Comparison of ENCODE assay signal across 8 cellular contexts in genomic region chr20:50765251-50765650, GRCh38. TPM values are rescaled to one million over a fixed set of nuclear protein-coding genes. Genes with fewer than 3 reads are reported as not detected.
DNase-seq lines count a peak whose midpoint lies in the region; ATAC-seq, FAIRE-seq and TF ChIP-seq lines count a peak whose summit lies in the region.
"Not testable (repeated sequence)": the region's sequence is repeated elsewhere in the genome, so short reads cannot be mapped to it uniquely, and the experiment has no call there.

No MANE protein-coding gene starts in this region.

- not testable (repeated sequence) for H3K27me3 Mint-ChIP-seq in endodermal cell (ENCODE audit: insufficient read depth)

- not testable (repeated sequence) for H3K9ac ChIP-seq in K562 (ENCODE audit: insufficient read depth in 1 of 2, low read depth in 2 of 2, low read length in 2 of 2); endodermal cell (ENCODE audit: extremely low read depth, low read length, poor library complexity, severe bottlenecking); HepG2 (ENCODE audit: insufficient read depth, low read depth, low read length)

- TF ChIP-seq POLR2A in K562 (conservative IDR thresholded peaks at IDR 0.05); HepG2 (IDR thresholded peaks at IDR 0.05; ENCODE audit: insufficient read depth in 1 of 2, low read depth in 2 of 2, low read length in 2 of 2); spleen (IDR thresholded peaks at IDR 0.05); vagina (IDR thresholded peaks at IDR 0.05): not testable (repeated sequence)

- H3K9me1 ChIP-seq in K562 (ENCODE audit: control insufficient read depth, insufficient read depth, low read length): not testable (repeated sequence)

- BruUV-seq in A673 (replicated peaks; lab: Mats Ljungman, UMichigan); K562 (replicated peaks; lab: Mats Ljungman, UMichigan); HepG2 (replicated peaks; lab: Mats Ljungman, UMichigan): not testable (repeated sequence)

- H3K27me3 ChIP-seq in A673 (replicated peaks; ENCODE audit: insufficient read depth, low read depth, low read length, poor library complexity); RWPE2 (ENCODE audit: insufficient read depth, poor library complexity, severe bottlenecking); K562 (ENCODE audit: control insufficient read depth in 2 of 2, insufficient read depth in 2 of 2, low read length in 2 of 2); endodermal cell (ENCODE audit: control insufficient read depth, insufficient read depth, low read length, poor library complexity, severe bottlenecking); HepG2 (ENCODE audit: control insufficient read depth in 1 of 2, insufficient read depth in 2 of 2, low read length in 2 of 2); spleen (replicated peaks in 1 of 7); vagina: not testable (repeated sequence)

- not testable (repeated sequence) for H3K4me3 ChIP-seq in A673 (ENCODE audit: low read depth, low read length, poor library complexity, severe bottlenecking); RWPE2 (ENCODE audit: severe bottlenecking); K562; endodermal cell (ENCODE audit: low read length); HepG2 (replicated peaks in 1 of 3; ENCODE audit: insufficient read depth in 1 of 3, low read depth in 2 of 3, low read length in 3 of 3); spleen; vagina

- H3K4me1 ChIP-seq in A673 (ENCODE audit: insufficient read depth, low read length, poor library complexity, severe bottlenecking): peaks cover 43% of the 10 kb centered on the region
- peaks cover 44% of the 10 kb centered on the region for H3K4me1 ChIP-seq in RWPE2 (ENCODE audit: insufficient read depth, poor library complexity, severe bottlenecking)
- peaks cover 30 to 40% of the 10 kb centered on the region in 2 experiments for H3K4me1 ChIP-seq in K562 (replicated peaks in 1 of 2; ENCODE audit: control insufficient read depth in 2 of 2, insufficient read depth in 2 of 2, low read length in 2 of 2)
- H3K4me1 ChIP-seq in endodermal cell (ENCODE audit: control insufficient read depth, insufficient read depth, low read length): peaks cover 13% of the 10 kb centered on the region
- peaks cover 98% of the 10 kb centered on the region for H3K4me1 ChIP-seq in HepG2 (ENCODE audit: insufficient read depth, low read length)
- H3K4me1 ChIP-seq in spleen: not testable (repeated sequence)
- peaks cover 22% of the 10 kb centered on the region for H3K4me1 ChIP-seq in vagina

- not testable (repeated sequence) for TF ChIP-seq EP300 in K562 (IDR thresholded peaks at IDR 0.05; ENCODE audit: low read length); HepG2 (IDR thresholded peaks at IDR 0.05; ENCODE audit: low read depth in 2 of 2, low read length in 2 of 2); HepG2 (CRISPR knock-in tag; IDR thresholded peaks at IDR 0.05; ENCODE audit: borderline replicate concordance)

- not testable (repeated sequence) for H3K79me2 ChIP-seq in K562 (ENCODE audit: control insufficient read depth, insufficient read depth, low read length); HepG2 (ENCODE audit: insufficient read depth, low read length)

- not testable (repeated sequence) for DNase-seq in A673 (ENCODE audit: low spot score); HepG2 (ENCODE audit: low spot score)
- DNase-seq in M059J (ENCODE audit: low read depth) (peak; percentile 36), RWPE2 (ENCODE audit: low spot score) (peak; percentile 53), K562 (ENCODE audit: extremely low read depth in 1 of 4, low spot score in 3 of 4) (peak in 1 of 4 experiments; percentile 32), endodermal cell (peak; percentile 17), spleen (peak; percentile 7), vagina (ENCODE audit: extremely low spot score in 2 of 2) (peak; percentile 9 to 20)

- not testable (repeated sequence) for H3K36me3 ChIP-seq in A673 (ENCODE audit: insufficient read depth, low read length, poor library complexity, severe bottlenecking); RWPE2 (ENCODE audit: low read depth); K562 (ENCODE audit: control insufficient read depth, insufficient read depth, low read length); endodermal cell (ENCODE audit: control insufficient read depth, insufficient read depth, low read length); HepG2 (replicated peaks in 1 of 2; ENCODE audit: control insufficient read depth in 1 of 2, insufficient read depth in 2 of 2, low read length in 2 of 2); spleen; vagina

- not testable (repeated sequence) for TF ChIP-seq RAD21 in K562 (CRISPR knock-in tag; conservative IDR thresholded peaks at IDR 0.05 in 1 of 2, IDR thresholded peaks at IDR 0.05 in 1 of 2); HepG2 (CRISPR knock-in tag; IDR thresholded peaks at IDR 0.05)

- TF ChIP-seq CTCF in A673 (conservative IDR thresholded peaks at IDR 0.05; ENCODE audit: low read depth, low read length); RWPE2 (IDR thresholded peaks at IDR 0.05; ENCODE audit: poor library complexity, severe bottlenecking); K562 (IDR thresholded peaks at IDR 0.05 in 2 of 3, conservative IDR thresholded peaks at IDR 0.05 in 1 of 3; ENCODE audit: insufficient read depth in 2 of 3, low read depth in 1 of 3, low read length in 3 of 3); endodermal cell (conservative IDR thresholded peaks at IDR 0.05); HepG2 (CRISPR knock-in tag; IDR thresholded peaks at IDR 0.05); spleen (IDR thresholded peaks at IDR 0.05 in 8 of 11, conservative IDR thresholded peaks at IDR 0.05 in 3 of 11); vagina (IDR thresholded peaks at IDR 0.05): not testable (repeated sequence)

- not testable (repeated sequence) for ATAC-seq in RWPE2 (ENCODE audit: low read depth); K562; HepG2

- not testable (repeated sequence) for H3K36me3 Mint-ChIP-seq in endodermal cell (ENCODE audit: low read depth)

- peak overlapping the region; percentile 52 for H3K27ac ChIP-seq in A673 (ENCODE audit: low read depth, low read length, poor library complexity, severe bottlenecking)
- peak overlapping the region; percentile 99 for H3K27ac ChIP-seq in RWPE2 (ENCODE audit: poor library complexity, severe bottlenecking)
- H3K27ac ChIP-seq in K562 (ENCODE audit: extremely low read depth, low read depth, low read length); endodermal cell (ENCODE audit: low read depth, low read length); HepG2 (ENCODE audit: extremely low read length, insufficient read depth, low read length); spleen; vagina: not testable (repeated sequence)

- in situ Hi-C loops in K562 (cut with MboI); HepG2 (cut with HindIII; ENCODE audit: extremely low pct_ligation_motif_present, low pct_unique_long_range_greater_than_20kb): not testable (repeated sequence)

- intact Hi-C loops in A673 (cut with micrococcal nuclease; ENCODE audit: unreplicated experiment); K562 (cut with micrococcal nuclease); spleen (cut with DNase I; ENCODE audit: low total_unique reads); vagina (cut with DNase I): not testable (repeated sequence)
- intact Hi-C loops in HepG2 (cut with micrococcal nuclease; ENCODE audit: unreplicated experiment): loop anchor here (1.0 kb wide), 1 partner anchor 23 kb away; no protein-coding TSS in a partner anchor

- CTCF ChIA-PET in A673 (lab: Charles Lee); K562 (lab: Yijun Ruan, JAX; ENCODE audit: low intra/inter-chr PET ratio); HepG2 (lab: Yijun Ruan, JAX; ENCODE audit: low intra/inter-chr PET ratio, low total read pairs): not testable (repeated sequence)

- not testable (repeated sequence) for H2AFZ ChIP-seq in K562 (ENCODE audit: low read depth, low read length); HepG2 (ENCODE audit: low read length)

- H3K9me3 ChIP-seq in A673 (ENCODE audit: low read depth, low read length, poor library complexity, severe bottlenecking); RWPE2 (ENCODE audit: severe bottlenecking); K562 (replicated peaks; ENCODE audit: control insufficient read depth, insufficient read depth, low read depth, low read length); endodermal cell (ENCODE audit: control insufficient read depth, low read length); HepG2 (ENCODE audit: low read length); spleen; vagina: not testable (repeated sequence)

- not testable (repeated sequence) for H3K27ac Mint-ChIP-seq in endodermal cell

- POLR2A ChIA-PET in A673 (lab: Charles Lee; ENCODE audit: low non-redundant PET): not testable (repeated sequence)
- POLR2A ChIA-PET in K562 (lab: Yijun Ruan, JAX) (interaction anchor here (0.6 kb wide), 1 partner anchor 21 kb away, joined by 3 read pairs; no protein-coding TSS in a partner anchor), HepG2 (lab: Yijun Ruan, JAX) (interaction anchor here (1.7 to 2.8 kb wide), 3 partner anchors 21 to 25 kb away, joined by 9 to 18 read pairs (median 13); no protein-coding TSS in a partner anchor)

- 17% methylated on average over 10 of the region's 10 CpGs for WGBS in K562 (ENCODE audit: insufficient coverage, low coverage, missing lambda C conversion rate)
- WGBS in endodermal cell (ENCODE audit: insufficient coverage in 1 of 2, insufficient read length in 1 of 2), 2 experiments: 92 to 96% methylated on average over 7 to 10 of the region's 10 CpGs
- 8% methylated on average over 10 of the region's 10 CpGs for WGBS in HepG2 (ENCODE audit: low lambda C conversion rate)
- WGBS in spleen, 5 donors: 85 to 93% (median 88%) methylated on average over 10 of the region's 10 CpGs

- not testable (repeated sequence) for H3K9me3 Mint-ChIP-seq in endodermal cell

- not testable (repeated sequence) for FAIRE-seq in K562 (lab: Jason Lieb, UNC); HepG2 (lab: Jason Lieb, UNC)

- not testable (repeated sequence) for H4K20me1 ChIP-seq in K562 (replicated peaks; ENCODE audit: control insufficient read depth, insufficient read depth, low read length); HepG2 (ENCODE audit: insufficient read depth, low read length)

- H3K4me1 Mint-ChIP-seq in endodermal cell: peaks cover 31% of the 10 kb centered on the region

- H3K4me2 ChIP-seq in K562 (ENCODE audit: insufficient read depth, low read length); HepG2 (ENCODE audit: low read depth, low read length): not testable (repeated sequence)

- H3K4me3 Mint-ChIP-seq in endodermal cell: not testable (repeated sequence)

RNA-seq across cellular contexts. Expression of gene BCAS4, which starts 29.6 kb away (rescaled TPM):
- 28.4 and 35.2 TPM in 2 replicates for total RNA-seq in A673 (2021)
- total RNA-seq in M059J (2014; rRNA removed; shearing (Covaris generic)): 15.4 and 16.2 TPM in 2 replicates
- total RNA-seq in K562 (2011; cell fraction: chromatin; rRNA removed; ENCODE audit: low replicate concordance): 2.3 and 2.5 TPM in 2 replicates
- 0.26 and 1.0 TPM in 2 replicates for total RNA-seq in K562 (2011; cell fraction: nucleolus; rRNA removed)
- 1.8 and 2.7 TPM in 2 replicates for total RNA-seq in K562 (2011; cell fraction: nucleoplasm; rRNA removed)
- total RNA-seq in K562 (2014; rRNA removed): 2.3 and 2.9 TPM in 2 replicates
- total RNA-seq in K562 (2014; rRNA removed; fragmentation: Illumina TruSeq; extraction: Trizol): 0.47 and 0.64 TPM in 2 replicates
- total RNA-seq in K562 (2015; rRNA removed; fragmentation: Illumina TruSeq; extraction: Trizol): 0.34 and 0.36 TPM in 2 replicates
- total RNA-seq in K562 (2021): 1.5 and 2.0 TPM in 2 replicates
- 0.65 and 1.1 TPM in 2 replicates for polyA plus RNA-seq in K562 (2011; rRNA removed)
- 1.2 and 2.1 TPM in 2 replicates for polyA plus RNA-seq in K562 (2011; cell fraction: cytosol; rRNA removed)
- polyA plus RNA-seq in K562 (2011; cell fraction: nucleus; rRNA removed): 0.27 and 0.70 TPM in 2 replicates
- 0.87 and 1.4 TPM in 2 replicates for polyA plus RNA-seq in K562 (2012)
- polyA plus RNA-seq in K562 (2014; fragmentation: Illumina TruSeq; extraction: Trizol): 0.25 and 1.5 TPM in 2 replicates
- polyA plus RNA-seq in K562 (2014; fragmentation: Nextera tagmentation; extraction: Ambion mirVana): under 1 TPM; 0.15 to 0.20 TPM
- polyA plus RNA-seq in K562 (2014; rRNA removed): 0.40 and 2.1 TPM in 2 replicates
- polyA minus RNA-seq in K562 (2011; rRNA and poly(A)+ RNA removed): 0.06 and 0.63 TPM in 2 replicates
- not detected in 2 replicates for polyA minus RNA-seq in K562 (2011; cell fraction: cytosol; rRNA and poly(A)+ RNA removed)
- 0.22 and 1.2 TPM in 2 replicates for polyA minus RNA-seq in K562 (2011; cell fraction: nucleus; rRNA and poly(A)+ RNA removed)
- 10 to 100 TPM in 1 of 2 donors, 1 to 10 TPM in 1; 9.5 to 25.2 TPM for total RNA-seq in endodermal cell
- 10.0 TPM for polyA plus RNA-seq in endodermal cell (2013, experiment 1 of 2)
- 10.5 TPM for polyA plus RNA-seq in endodermal cell (2013, experiment 2 of 2)
- 5.9 and 7.2 TPM in 2 replicates for total RNA-seq in HepG2 (2016; rRNA removed; fragmentation: Illumina TruSeq; extraction: Trizol)
- total RNA-seq in HepG2 (2016; cell fraction: cytosol; rRNA removed; fragmentation: Illumina TruSeq; extraction: Trizol; ENCODE audit: low read depth): 3.6 and 4.1 TPM in 2 replicates
- 7.0 and 8.2 TPM in 2 replicates for total RNA-seq in HepG2 (2016; cell fraction: insoluble cytoplasmic fraction; rRNA removed; fragmentation: Illumina TruSeq; extraction: Trizol)
- total RNA-seq in HepG2 (2016; cell fraction: membrane; rRNA removed; fragmentation: Illumina TruSeq; extraction: Trizol): 6.0 and 7.8 TPM in 2 replicates
- total RNA-seq in HepG2 (2016; cell fraction: nucleus; rRNA removed; fragmentation: Illumina TruSeq; extraction: Trizol): 3.0 and 4.1 TPM in 2 replicates
- polyA plus RNA-seq in HepG2 (2011; rRNA removed): 7.9 and 8.0 TPM in 2 replicates
- 6.7 and 10.5 TPM in 2 replicates for polyA plus RNA-seq in HepG2 (2011; cell fraction: cytosol; rRNA removed)
- polyA plus RNA-seq in HepG2 (2011; cell fraction: nucleus; rRNA removed): 4.6 and 7.3 TPM in 2 replicates
- 3.8 and 5.2 TPM in 2 replicates for polyA plus RNA-seq in HepG2 (2012)
- 6.8 and 7.0 TPM in 2 replicates for polyA plus RNA-seq in HepG2 (2016; cell fraction: cytosol; fragmentation: Illumina TruSeq; extraction: Trizol; ENCODE audit: low read depth)
- polyA plus RNA-seq in HepG2 (2016; cell fraction: insoluble cytoplasmic fraction; fragmentation: Illumina TruSeq; extraction: Trizol; ENCODE audit: low read depth): 6.9 and 7.1 TPM in 2 replicates
- 5.1 and 6.4 TPM in 2 replicates for polyA plus RNA-seq in HepG2 (2016; cell fraction: membrane; fragmentation: Illumina TruSeq; extraction: Trizol; ENCODE audit: low read depth)
- polyA plus RNA-seq in HepG2 (2016; cell fraction: nucleus; fragmentation: Illumina TruSeq; extraction: Trizol; ENCODE audit: insufficient read depth, low read depth): 3.6 and 6.6 TPM in 2 replicates
- 0.07 and 10.0 TPM in 2 replicates for polyA minus RNA-seq in HepG2 (2011; rRNA and poly(A)+ RNA removed; ENCODE audit: low replicate concordance)
- 2.9 and 4.1 TPM in 2 replicates for polyA minus RNA-seq in HepG2 (2011; cell fraction: cytosol; rRNA and poly(A)+ RNA removed)
- polyA minus RNA-seq in HepG2 (2011; cell fraction: nucleus; rRNA and poly(A)+ RNA removed): 2.9 and 4.1 TPM in 2 replicates
- total RNA-seq in spleen: 10 to 100 TPM; 11.8 to 20.9 (median 19.2) TPM
- polyA plus RNA-seq in spleen: 10 to 100 TPM; 24.5 to 33.3 (median 29.7) TPM
- 1.7 TPM for total RNA-seq in vagina

RNA-seq across cellular contexts. Expression of gene PARD6B, which starts 33.9 kb away (rescaled TPM):
- total RNA-seq in A673 (2021) (24.7 and 28.1 TPM in 2 replicates), K562 (2014; rRNA removed) (5.5 and 5.9 TPM in 2 replicates), K562 (2014; rRNA removed; fragmentation: Illumina TruSeq; extraction: Trizol) (10.4 and 12.7 TPM in 2 replicates), K562 (2015; rRNA removed; fragmentation: Illumina TruSeq; extraction: Trizol) (9.0 and 9.8 TPM in 2 replicates), K562 (2021) (12.0 and 12.3 TPM in 2 replicates), endodermal cell (10 to 100 TPM; 29.0 to 36.7 TPM), HepG2 (2016; rRNA removed; fragmentation: Illumina TruSeq; extraction: Trizol) (22.2 and 26.6 TPM in 2 replicates), spleen (1 to 10 TPM; 3.5 to 7.5 (median 5.0) TPM), vagina (4.7 TPM)
- 9.4 and 16.6 TPM in 2 replicates for total RNA-seq in M059J (2014; rRNA removed; shearing (Covaris generic))
- total RNA-seq in K562 (2011; cell fraction: chromatin; rRNA removed; ENCODE audit: low replicate concordance): 9.8 and 24.9 TPM in 2 replicates
- 5.3 and 6.2 TPM in 2 replicates for total RNA-seq in K562 (2011; cell fraction: nucleolus; rRNA removed)
- total RNA-seq in K562 (2011; cell fraction: nucleoplasm; rRNA removed): 12.7 and 15.3 TPM in 2 replicates
- polyA plus RNA-seq in K562 (2011; rRNA removed) (4.5 and 5.3 TPM in 2 replicates), K562 (2014; fragmentation: Illumina TruSeq; extraction: Trizol) (1.7 and 2.5 TPM in 2 replicates), K562 (2014; fragmentation: Nextera tagmentation; extraction: Ambion mirVana) (1 to 10 TPM; 2.7 to 7.4 TPM), K562 (2014; rRNA removed) (2.5 and 2.6 TPM in 2 replicates), HepG2 (2011; rRNA removed) (6.0 and 6.9 TPM in 2 replicates), spleen (1 to 10 TPM in 2 of 3 donors, under 1 TPM in 1; 0.97 to 1.1 (median 1.0) TPM)
- 1.5 and 2.7 TPM in 2 replicates for polyA plus RNA-seq in K562 (2011; cell fraction: cytosol; rRNA removed)
- 1.9 and 2.6 TPM in 2 replicates for polyA plus RNA-seq in K562 (2011; cell fraction: nucleus; rRNA removed)
- polyA plus RNA-seq in K562 (2012): 0.96 and 1.2 TPM in 2 replicates
- 10.1 and 10.3 TPM in 2 replicates for polyA minus RNA-seq in K562 (2011; rRNA and poly(A)+ RNA removed)
- 5.6 and 5.7 TPM in 2 replicates for polyA minus RNA-seq in K562 (2011; cell fraction: cytosol; rRNA and poly(A)+ RNA removed)
- polyA minus RNA-seq in K562 (2011; cell fraction: nucleus; rRNA and poly(A)+ RNA removed): 2.2 and 3.1 TPM in 2 replicates
- polyA plus RNA-seq in endodermal cell (2013, experiment 1 of 2): 5.8 TPM
- 7.0 TPM for polyA plus RNA-seq in endodermal cell (2013, experiment 2 of 2)
- total RNA-seq in HepG2 (2016; cell fraction: cytosol; rRNA removed; fragmentation: Illumina TruSeq; extraction: Trizol; ENCODE audit: low read depth): 1.9 TPM in 2 replicates
- total RNA-seq in HepG2 (2016; cell fraction: insoluble cytoplasmic fraction; rRNA removed; fragmentation: Illumina TruSeq; extraction: Trizol): 21.4 and 26.1 TPM in 2 replicates
- total RNA-seq in HepG2 (2016; cell fraction: membrane; rRNA removed; fragmentation: Illumina TruSeq; extraction: Trizol): 10.5 and 11.8 TPM in 2 replicates
- 12.5 and 14.9 TPM in 2 replicates for total RNA-seq in HepG2 (2016; cell fraction: nucleus; rRNA removed; fragmentation: Illumina TruSeq; extraction: Trizol)
- 2.8 and 4.1 TPM in 2 replicates for polyA plus RNA-seq in HepG2 (2011; cell fraction: cytosol; rRNA removed)
- 2.6 and 3.1 TPM in 2 replicates for polyA plus RNA-seq in HepG2 (2011; cell fraction: nucleus; rRNA removed)
- polyA plus RNA-seq in HepG2 (2012): 4.6 and 4.9 TPM in 2 replicates
- 0.35 and 0.57 TPM in 2 replicates for polyA plus RNA-seq in HepG2 (2016; cell fraction: cytosol; fragmentation: Illumina TruSeq; extraction: Trizol; ENCODE audit: low read depth)
- polyA plus RNA-seq in HepG2 (2016; cell fraction: insoluble cytoplasmic fraction; fragmentation: Illumina TruSeq; extraction: Trizol; ENCODE audit: low read depth): 8.8 and 9.1 TPM in 2 replicates
- 2.6 and 2.7 TPM in 2 replicates for polyA plus RNA-seq in HepG2 (2016; cell fraction: membrane; fragmentation: Illumina TruSeq; extraction: Trizol; ENCODE audit: low read depth)
- polyA plus RNA-seq in HepG2 (2016; cell fraction: nucleus; fragmentation: Illumina TruSeq; extraction: Trizol; ENCODE audit: insufficient read depth, low read depth): 13.0 and 13.3 TPM in 2 replicates
- polyA minus RNA-seq in HepG2 (2011; rRNA and poly(A)+ RNA removed; ENCODE audit: low replicate concordance): 3.1 and 8.3 TPM in 2 replicates
- 22.0 and 24.4 TPM in 2 replicates for polyA minus RNA-seq in HepG2 (2011; cell fraction: cytosol; rRNA and poly(A)+ RNA removed)
- polyA minus RNA-seq in HepG2 (2011; cell fraction: nucleus; rRNA and poly(A)+ RNA removed): 10.6 and 14.4 TPM in 2 replicates
